In genomic region chr2:28294451-28294850, GRCh38 we compare ENCODE assay signal across 31 cellular contexts.
"Had no signal": no experiment of that assay in that cellular context is flagged by ENCODE, and none has a peak within 500 bp of the region (broad histone marks: within the 10 kb centered on the region; RNA-seq: fewer than 3 reads in every experiment).

No MANE protein-coding gene starts in this region.

- H3K4me1 Mint-ChIP-seq: naive thymus-derived CD4-positive, alpha-beta T cell had no signal

- H3K27me3 ChIP-seq: adrenal gland, body of pancreas, pancreas, suprapubic skin, tibial artery, upper lobe of right lung had no signal

- H3K4me3 ChIP-seq: adrenal gland, body of pancreas, coronary artery, pancreas, prostate gland, smooth muscle cell, suprapubic skin, tibial artery, upper lobe of right lung had no signal

- DNase-seq: activated CD4-positive, alpha-beta T cell treated with anti-CD3 and anti-CD28 coated beads for 4 hours; activated CD4-positive, alpha-beta T cell treated with anti-CD3 and anti-CD28 coated beads, Interleukin-2, amount 50 U/mL, for 48 hours; activated CD4-positive, CD25-positive, alpha-beta regulatory T cell; activated CD8-positive, alpha-beta memory T cell treated with anti-CD3 and anti-CD28 coated beads for 24 hours; activated effector memory CD4-positive, alpha-beta T cell treated with anti-CD3 and anti-CD28 coated beads, Interleukin-2, amount 50 U/mL, for 16 hours; activated naive CD4-positive, alpha-beta T cell treated with anti-CD3 and anti-CD28 coated beads for 36 hours; activated naive CD8-positive, alpha-beta T cell treated with anti-CD3 and anti-CD28 coated beads for 36 hours; activated T-cell treated with anti-CD3 and anti-CD28 coated beads, Interleukin-2, amount 50 U/mL, for 1 hour; adrenal gland; aorta; body of pancreas; cerebellar nuclear complex; effector memory CD8-positive, alpha-beta T cell; head of caudate nucleus; hippocampal formation; kidney; left colon; midbrain; naive thymus-derived CD4-positive, alpha-beta T cell; pancreas; retina; stimulated activated CD4-positive, alpha-beta T cell treated with anti-CD3 and anti-CD28 coated beads, Interleukin-1b, Interleukin-23, amount 100 ng/mL, for 48 hours; stimulated activated naive B cell treated with anti-CD40 and anti-IgM and Interleukin-4, amounts not matched to agents 10 μg/mL and 1 μg/mL and 100 μg/mL, for 72 hours; tibial artery; upper lobe of right lung had no signal

- H3K27me3 Mint-ChIP-seq: activated naive CD8-positive, alpha-beta T cell treated with anti-CD3 and anti-CD28 coated beads for 36 hours; effector memory CD8-positive, alpha-beta T cell; naive thymus-derived CD4-positive, alpha-beta T cell; stimulated activated naive B cell treated with anti-CD40 and anti-IgM and Interleukin-4, amounts not matched to agents 10 μg/mL and 1 μg/mL and 100 μg/mL, for 72 hours had no signal

- H3K36me3 ChIP-seq: prostate gland, suprapubic skin, tibial artery had no signal

- ATAC-seq: body of pancreas; effector memory CD8-positive, alpha-beta T cell; left colon; naive thymus-derived CD4-positive, alpha-beta T cell; pancreas; sciatic nerve; stimulated activated naive B cell treated with anti-CD40 and anti-IgM and Interleukin-4, amounts not matched to agents 10 μg/mL and 1 μg/mL and 100 μg/mL, for 72 hours; upper lobe of right lung had no signal

- H3K27ac ChIP-seq: adrenal gland, body of pancreas, coronary artery, pancreas, prostate gland, suprapubic skin, tibial artery, upper lobe of right lung had no signal

- H3K9me3 Mint-ChIP-seq: activated naive CD4-positive, alpha-beta T cell treated with anti-CD3 and anti-CD28 coated beads for 36 hours; activated naive CD8-positive, alpha-beta T cell treated with anti-CD3 and anti-CD28 coated beads for 36 hours; activated T-helper 1 cell treated with anti-CD3 and anti-CD28 coated beads, Interleukin-12 subunit alpha, Interleukin-12 subunit beta, Interleukin-2, Interleukin-4 antibody, amounts not matched to agents 30 ng/mL and 10 ng/mL and 1 ng/mL, durations not matched to agents 14 hours and 24 hours and 36 hours; effector memory CD8-positive, alpha-beta T cell; naive thymus-derived CD4-positive, alpha-beta T cell; stimulated activated naive B cell treated with anti-CD40 and anti-IgM and Interleukin-4, amounts not matched to agents 10 μg/mL and 1 μg/mL and 100 μg/mL, for 72 hours had no signal

- H3K9me3 ChIP-seq: adrenal gland, body of pancreas, pancreas, prostate gland, suprapubic skin, tibial artery, upper lobe of right lung had no signal

- H3K4me1 ChIP-seq: adrenal gland, body of pancreas, pancreas, prostate gland, upper lobe of right lung had no signal

- H3K27ac Mint-ChIP-seq: activated naive CD4-positive, alpha-beta T cell treated with anti-CD3 and anti-CD28 coated beads for 36 hours; activated naive CD8-positive, alpha-beta T cell treated with anti-CD3 and anti-CD28 coated beads for 36 hours; activated T-helper 1 cell treated with anti-CD3 and anti-CD28 coated beads, Interleukin-12 subunit alpha, Interleukin-12 subunit beta, Interleukin-2, Interleukin-4 antibody, amounts not matched to agents 30 ng/mL and 10 ng/mL and 1 ng/mL, durations not matched to agents 14 hours and 24 hours and 36 hours; naive thymus-derived CD4-positive, alpha-beta T cell; stimulated activated naive B cell treated with anti-CD40 and anti-IgM and Interleukin-4, amounts not matched to agents 10 μg/mL and 1 μg/mL and 100 μg/mL, for 72 hours had no signal

- H3K4me3 Mint-ChIP-seq: activated naive CD4-positive, alpha-beta T cell treated with anti-CD3 and anti-CD28 coated beads for 36 hours; activated naive CD8-positive, alpha-beta T cell treated with anti-CD3 and anti-CD28 coated beads for 36 hours; activated T-helper 1 cell treated with anti-CD3 and anti-CD28 coated beads, Interleukin-12 subunit alpha, Interleukin-12 subunit beta, Interleukin-2, Interleukin-4 antibody, amounts not matched to agents 30 ng/mL and 10 ng/mL and 1 ng/mL, durations not matched to agents 14 hours and 24 hours and 36 hours; effector memory CD8-positive, alpha-beta T cell; naive thymus-derived CD4-positive, alpha-beta T cell; stimulated activated naive B cell treated with anti-CD40 and anti-IgM and Interleukin-4, amounts not matched to agents 10 μg/mL and 1 μg/mL and 100 μg/mL, for 72 hours had no signal
